In the genomic region with DNA sequence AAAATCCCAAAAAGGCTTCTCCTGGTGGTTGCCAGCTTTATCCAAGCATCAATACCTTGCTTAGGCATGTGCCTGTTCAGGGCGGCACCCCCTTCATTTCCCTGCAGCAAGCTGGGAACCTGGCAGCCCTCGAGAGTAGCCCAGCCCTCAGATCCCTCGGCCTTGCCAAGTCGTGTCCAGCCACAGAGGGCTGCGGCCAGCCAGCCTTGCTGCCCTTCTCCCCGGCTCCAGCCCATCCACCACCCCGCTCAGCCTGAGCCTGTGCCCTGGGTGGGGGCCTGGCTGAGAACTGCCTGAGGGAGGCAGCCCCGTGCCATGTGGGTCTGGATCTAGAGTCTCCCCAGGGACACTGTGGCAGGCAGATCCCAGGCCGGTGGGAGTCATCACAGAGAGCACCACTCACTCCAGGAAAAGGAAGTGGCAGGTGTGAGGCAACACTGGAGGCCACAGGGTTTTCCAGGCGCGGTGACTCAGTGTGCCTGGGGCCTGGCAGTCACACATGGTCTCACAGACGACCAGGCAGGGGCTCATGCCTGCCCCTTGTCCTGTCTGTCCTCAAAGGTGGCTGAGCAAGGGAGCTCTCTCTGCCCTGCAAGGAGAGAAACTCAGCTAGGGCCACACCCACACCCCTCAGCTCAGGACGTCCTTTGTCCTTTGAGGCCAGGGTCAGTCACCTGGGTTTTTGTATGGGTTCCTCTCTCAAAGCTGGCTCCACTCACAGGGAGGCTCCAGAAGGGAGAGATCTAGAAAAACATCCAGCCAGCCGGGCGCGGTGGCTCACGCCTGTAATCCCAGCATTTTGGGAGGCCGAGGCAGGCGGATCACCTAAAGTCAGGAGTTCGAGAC, we compare ENCODE assay signal across 8 cellular contexts. TPM values are rescaled to one million over a fixed set of nuclear protein-coding genes. Genes with fewer than 3 reads are reported as not detected.
DNase-seq lines count a peak whose midpoint lies in the region; ATAC-seq lines count a peak whose summit lies in the region.

No MANE protein-coding gene starts in this region.

- H3K4me3 Mint-ChIP-seq in natural killer cell treated with Interleukin-12 subunit alpha and Interleukin-12 subunit beta and Interleukin-15 and Interleukin-18, amount 100 ng/mL, for 72 hours, result peak overlapping the region; percentile 86

- H3K36me3 Mint-ChIP-seq in natural killer cell treated with Interleukin-12 subunit alpha and Interleukin-12 subunit beta and Interleukin-15 and Interleukin-18, amount 100 ng/mL, for 72 hours, result peaks cover 6% of the 10 kb centered on the region

- no peaks in the 10 kb centered on the region for H3K9me3 Mint-ChIP-seq in natural killer cell treated with Interleukin-12 subunit alpha and Interleukin-12 subunit beta and Interleukin-15 and Interleukin-18, amount 100 ng/mL, for 72 hours

- H3K27me3 Mint-ChIP-seq in natural killer cell treated with Interleukin-12 subunit alpha and Interleukin-12 subunit beta and Interleukin-15 and Interleukin-18, amount 100 ng/mL, for 72 hours, result no peaks in the 10 kb centered on the region

- peaks cover 73 to 75% of the 10 kb centered on the region in 2 donors for H3K4me1 Mint-ChIP-seq in natural killer cell treated with Interleukin-12 subunit alpha and Interleukin-12 subunit beta and Interleukin-15 and Interleukin-18, amount 100 ng/mL, for 72 hours (ENCODE audit: low read depth in 2 of 2)

- ATAC-seq in natural killer cell treated with Interleukin-12 subunit alpha and Interleukin-12 subunit beta and Interleukin-15 and Interleukin-18, amount 100 ng/mL, for 72 hours, result peak; percentile 53 to 72
- ATAC-seq in GM21528 (IDR thresholded peaks at IDR 0.05; ENCODE audit: low FRiP score, unreplicated experiment) (no peak), HG03097 (IDR thresholded peaks at IDR 0.05; ENCODE audit: low FRiP score, unreplicated experiment) (no peak), HG03095 (IDR thresholded peaks at IDR 0.05; ENCODE audit: unreplicated experiment) (no peak)

- H3K27ac Mint-ChIP-seq in natural killer cell treated with Interleukin-12 subunit alpha and Interleukin-12 subunit beta and Interleukin-15 and Interleukin-18, amount 100 ng/mL, for 72 hours, result peak overlapping the region; percentile 88 to 95

- peak; percentile 64 to 75 (median 71) for DNase-seq in stimulated activated CD4-positive, alpha-beta T cell treated with anti-CD3 and anti-CD28 coated beads, Interleukin-12 subunit alpha, Interleukin-12 subunit beta, amount 100 ng/mL, for 48 hours (ENCODE audit: low read depth in 2 of 3, low spot score in 1 of 3)
- DNase-seq in stimulated activated CD4-positive, alpha-beta T cell treated with anti-CD3 and anti-CD28 coated beads, Interleukin-12 subunit alpha, Interleukin-12 subunit beta, amount 100 ng/mL, for 4 hours, result no peak
- DNase-seq in activated CD4-positive, CD25-positive, alpha-beta regulatory T cell treated with anti-CD3 and anti-CD28 coated beads, Interleukin-2, amount 50 U/mL, for 72 hours, result peak; percentile 53
- no peak for DNase-seq in epithelial cell of prostate (ENCODE audit: low read depth, low spot score)
- peak; percentile 87 for DNase-seq in natural killer cell treated with Interleukin-12 subunit alpha and Interleukin-12 subunit beta and Interleukin-15 and Interleukin-18, amount 100 ng/mL, for 72 hours (ENCODE audit: low spot score)

- peak overlapping the region; percentile 91 for H3K27ac ChIP-seq in epithelial cell of prostate

RNA-seq across cellular contexts. Expression of gene CDC42BPG, which starts 12.2 kb away (rescaled TPM):
- total RNA-seq in natural killer cell treated with Interleukin-12 subunit alpha and Interleukin-12 subunit beta and Interleukin-15 and Interleukin-18, amount 100 ng/mL, for 72 hours, result 1 to 10 TPM in 1 of 2 donors, under 1 TPM in 1; 0.59 to 1.9 TPM

RNA-seq across cellular contexts. Expression of gene EHD1, which starts 21.8 kb away (rescaled TPM):
- total RNA-seq in natural killer cell treated with Interleukin-12 subunit alpha and Interleukin-12 subunit beta and Interleukin-15 and Interleukin-18, amount 100 ng/mL, for 72 hours, result 100 to 1,000 TPM; 202 to 235 TPM

RNA-seq across cellular contexts. Expression of gene MEN1, which starts 46.3 kb away (rescaled TPM):
- 10 to 100 TPM; 32.6 to 53.5 TPM for total RNA-seq in natural killer cell treated with Interleukin-12 subunit alpha and Interleukin-12 subunit beta and Interleukin-15 and Interleukin-18, amount 100 ng/mL, for 72 hours

RNA-seq across cellular contexts. Expression of gene MAP4K2, which starts 53.6 kb away (rescaled TPM):
- total RNA-seq in natural killer cell treated with Interleukin-12 subunit alpha and Interleukin-12 subunit beta and Interleukin-15 and Interleukin-18, amount 100 ng/mL, for 72 hours, result 10 to 100 TPM; 17.6 to 47.1 TPM

Comparison
In these comparisons a context has a peak if more than half of its experiments do, and no peak if none do; other contexts are left out.
1. DNase-seq: peak in stimulated activated CD4-positive, alpha-beta T cell treated with anti-CD3 and anti-CD28 coated beads, Interleukin-12 subunit alpha, Interleukin-12 subunit beta, amount 100 ng/mL, for 48 hours (3 of 3), activated CD4-positive, CD25-positive, alpha-beta regulatory T cell treated with anti-CD3 and anti-CD28 coated beads, Interleukin-2, amount 50 U/mL, for 72 hours (single experiment) and natural killer cell treated with Interleukin-12 subunit alpha and Interleukin-12 subunit beta and Interleukin-15 and Interleukin-18, amount 100 ng/mL, for 72 hours (single experiment); none in stimulated activated CD4-positive, alpha-beta T cell treated with anti-CD3 and anti-CD28 coated beads, Interleukin-12 subunit alpha, Interleukin-12 subunit beta, amount 100 ng/mL, for 4 hours (single experiment) and epithelial cell of prostate (single experiment).
2. ATAC-seq: peak in natural killer cell treated with Interleukin-12 subunit alpha and Interleukin-12 subunit beta and Interleukin-15 and Interleukin-18, amount 100 ng/mL, for 72 hours (2 of 2); none in GM21528 (single experiment), HG03097 (single experiment) and HG03095 (single experiment).